In genomic region chr4:40559585-40560465, GRCh38 we compare ENCODE assay signal across 1 cellular context.
A peak's percentile ranks its signal among the peaks of the same experiment; 100 is the strongest.
TF ChIP-seq lines count a peak whose summit lies in the region.

No MANE protein-coding gene starts in this region.

TF ChIP-seq in GM12878, 131 proteins besides CTCF, POLR2A, EP300 and RAD21 (continued from another document):
- TF ChIP-seq CUX1 (IDR thresholded peaks at IDR 0.05; ENCODE audit: insufficient replicate concordance, low read depth, low read length), result no peak
- no peak for TF ChIP-seq ZSCAN29 (IDR thresholded peaks at IDR 0.05)
- 0 out of 2 replicates have a peak, but pooled peaks have one; percentile 59 for TF ChIP-seq ATF2 (IDR thresholded peaks at IDR 0.05; ENCODE audit: low read length)
- TF ChIP-seq WRNIP1 (IDR thresholded peaks at IDR 0.05; ENCODE audit: borderline replicate concordance, low read depth, low read length), result no peak
TF ChIP-seq in GM12878: peak in this region for 20.
